In the genomic region with DNA sequence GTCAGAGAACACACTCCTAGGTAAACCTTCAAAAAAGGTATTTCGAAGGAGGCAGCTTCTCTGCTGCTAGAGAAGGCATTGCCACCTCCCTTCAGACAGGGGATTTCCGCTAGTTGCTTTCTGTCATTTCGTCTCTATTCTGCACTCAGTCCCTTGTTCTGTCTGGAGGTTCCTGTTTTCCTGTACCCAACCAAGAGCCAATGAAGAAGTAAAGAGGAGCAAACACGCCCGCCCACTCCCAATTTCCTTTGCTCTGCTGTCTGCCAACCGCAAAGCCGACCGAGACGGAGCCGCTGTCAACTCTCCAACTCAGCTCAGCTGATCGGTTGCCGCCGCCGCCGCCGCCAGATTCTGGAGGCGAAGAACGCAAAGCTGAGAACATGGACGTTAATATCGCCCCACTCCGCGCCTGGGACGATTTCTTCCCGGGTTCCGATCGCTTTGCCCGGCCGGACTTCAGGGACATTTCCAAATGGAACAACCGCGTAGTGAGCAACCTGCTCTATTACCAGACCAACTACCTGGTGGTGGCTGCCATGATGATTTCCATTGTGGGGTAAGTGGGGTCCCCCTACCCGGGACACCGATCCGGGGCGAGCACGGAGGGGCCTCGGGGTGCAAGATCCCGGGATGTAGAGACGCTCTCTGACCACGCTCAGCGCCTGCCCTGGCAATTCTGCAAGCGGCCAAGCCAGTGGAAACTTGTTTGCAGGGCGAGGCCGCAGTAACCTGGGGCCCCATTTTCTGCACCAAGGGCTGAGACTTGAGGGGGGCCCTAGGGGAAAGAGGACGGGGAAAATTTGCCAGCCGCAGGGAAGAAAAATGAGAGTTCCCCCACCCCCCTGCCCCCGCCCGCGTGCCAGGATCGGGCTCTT, we compare ENCODE assay signal across 8 cellular contexts. TPM values are rescaled to one million over a fixed set of nuclear protein-coding genes. Genes with fewer than 3 reads are reported as not detected.
DNase-seq lines count a peak whose midpoint lies in the region; ATAC-seq and TF ChIP-seq lines count a peak whose summit lies in the region.

A gene with protein sequence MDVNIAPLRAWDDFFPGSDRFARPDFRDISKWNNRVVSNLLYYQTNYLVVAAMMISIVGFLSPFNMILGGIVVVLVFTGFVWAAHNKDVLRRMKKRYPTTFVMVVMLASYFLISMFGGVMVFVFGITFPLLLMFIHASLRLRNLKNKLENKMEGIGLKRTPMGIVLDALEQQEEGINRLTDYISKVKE (plus strand): TSS at position 270 of the 875 bp plus-strand sequence. CDS start 111 bp downstream, at position 381.

- H3K9me3 Mint-ChIP-seq in chondrocyte (ENCODE audit: low read depth): no peaks in the 10 kb centered on the region

- H3K27ac Mint-ChIP-seq in chondrocyte (ENCODE audit: unreplicated experiment): peak within 1 kb of the TSS; percentile 95

- no peaks in the 10 kb centered on the region for H3K36me3 Mint-ChIP-seq in chondrocyte (ENCODE audit: low read depth)

- TF ChIP-seq POLR2A in GM18951 (IDR thresholded peaks at IDR 0.05; ENCODE audit: extremely low read depth, insufficient read depth, insufficient read length): peak; percentile 59

- no peaks in the 10 kb centered on the region for H3K27me3 Mint-ChIP-seq in chondrocyte (ENCODE audit: low read depth)

- peak within 1 kb of the TSS; percentile 92 for H3K4me3 Mint-ChIP-seq in chondrocyte (ENCODE audit: unreplicated experiment)

- peaks cover 81% of the 10 kb centered on the region for H3K4me1 Mint-ChIP-seq in chondrocyte (ENCODE audit: low read depth)

- DNase-seq in AG08396 (ENCODE audit: low spot score) (peak; percentile 75), NCI-H510A treated with DMSO at 0.1 percent for 48 hours (lab: John Stamatoyannopoulos, UW) (peak; percentile 79), chondrocyte (ENCODE audit: low spot score) (peak; percentile 98), kidney glomerular epithelial cell (lab: John Stamatoyannopoulos, UW) (peak; percentile 91)
- peak; percentile 83 to 88 for DNase-seq in activated CD4-positive, alpha-beta T cell treated with anti-CD3 and anti-CD28 coated beads for 24 hours (ENCODE audit: low read depth in 2 of 2)
- peak; percentile 63 to 68 for DNase-seq in stimulated activated CD4-positive, alpha-beta T cell treated with anti-CD3 and anti-CD28 coated beads, Interleukin-1b, Interleukin-23, amount 100 ng/mL, for 1 hour (ENCODE audit: low read depth in 2 of 2)

- in situ Hi-C loops in GM18951 (cut with MboI; ENCODE audit: low sequenced_read_pairs, unreplicated experiment): no loop called here

- ATAC-seq in HG03196 (IDR thresholded peaks at IDR 0.05; ENCODE audit: unreplicated experiment): peak; percentile 54

- no peak for TF ChIP-seq CTCF in chondrocyte (IDR thresholded peaks at IDR 0.05)

RNA-seq across cellular contexts. Expression of the gene that starts here (rescaled TPM):
- 118 to 121 TPM (median 120 TPM) in 3 replicates for total RNA-seq in chondrocyte

Comparison
In these comparisons a context has a peak if more than half of its experiments do, and no peak if none do; other contexts are left out.
1. Peak in every context shown above with its lines: DNase-seq and ATAC-seq.